ENCODE assay signal across 8 cellular contexts in the genomic region with DNA sequence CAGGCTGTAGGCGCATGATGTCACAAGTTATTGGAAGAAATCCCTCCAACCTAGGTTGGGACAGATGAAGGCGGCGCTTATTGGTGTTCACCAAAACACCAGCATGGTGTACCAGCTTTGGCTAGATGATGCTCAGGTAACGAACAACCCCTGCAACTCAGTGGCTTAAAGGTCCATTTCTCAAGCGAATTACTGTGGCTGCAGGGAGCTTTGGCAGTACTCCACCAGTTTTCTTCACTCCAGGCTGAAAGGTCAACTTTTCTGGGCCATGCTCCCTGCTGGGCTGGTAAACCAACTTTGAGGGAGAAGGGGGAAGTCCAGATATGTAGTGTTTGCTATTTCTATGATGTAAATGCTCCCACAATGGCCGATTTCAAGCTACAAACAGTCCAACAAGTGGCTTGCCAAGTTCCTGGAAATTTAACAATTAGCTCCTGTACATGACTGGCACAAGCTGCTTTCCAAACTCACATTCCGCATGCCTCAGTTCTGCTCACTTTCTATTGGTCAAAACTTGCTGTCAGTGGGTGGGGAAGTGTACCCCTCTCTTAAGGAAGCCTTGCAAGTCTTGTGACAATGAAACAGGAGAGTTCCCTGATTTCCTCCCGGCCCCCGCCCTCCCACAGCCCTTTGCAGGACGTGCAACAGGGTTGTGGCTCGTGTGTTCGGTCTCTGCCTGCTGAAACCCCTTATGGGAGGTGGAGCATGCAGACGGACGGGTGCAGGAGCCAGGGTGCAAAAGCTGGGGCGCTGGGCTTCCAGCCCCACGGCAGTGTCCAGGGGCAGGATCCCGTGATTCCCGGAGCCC. TPM values are rescaled to one million over a fixed set of nuclear protein-coding genes. Genes with fewer than 3 reads are reported as not detected.
DNase-seq lines count a peak whose midpoint lies in the region; ATAC-seq and TF ChIP-seq lines count a peak whose summit lies in the region.

No MANE protein-coding gene starts in this region.

- H2BK12ac ChIP-seq in trophoblast cell (ENCODE audit: low read length) = no peak overlapping the region

- peak overlapping the region; percentile 66 to 98 (median 82) for H3K4me3 ChIP-seq in heart right ventricle
- H3K4me3 ChIP-seq in trophoblast cell (ENCODE audit: low read depth, low read length) = peak overlapping the region; percentile 79

- no peak overlapping the region for H2BK120ac ChIP-seq in trophoblast cell (ENCODE audit: insufficient read depth, low read length, poor library complexity)

- 27 to 31% methylated on average over 18 of the region's 18 CpGs for WGBS in heart right ventricle, 2 donors
- no CpG with 5 or more reads among the region's 18 CpGs for WGBS in trophoblast cell (ENCODE audit: extremely low coverage, insufficient coverage, insufficient read length)

- peaks cover 25% of the 10 kb centered on the region for H3K4me1 Mint-ChIP-seq in activated naive CD8-positive, alpha-beta T cell (ENCODE audit: low read depth)

- peak overlapping the region; percentile 33 for H4K8ac ChIP-seq in trophoblast cell (ENCODE audit: low read depth, low read length)

- peaks cover 2% of the 10 kb centered on the region for H3K36me3 Mint-ChIP-seq in activated naive CD8-positive, alpha-beta T cell

- H3K4me1 ChIP-seq in heart right ventricle (peaks cover 2 to 21% (median 16%) of the 10 kb centered on the region in 9 donors), trophoblast cell (ENCODE audit: control insufficient read depth in 1 of 2, insufficient read depth in 2 of 2, low read length in 2 of 2) (peaks cover 4 to 6% of the 10 kb centered on the region in 2 experiments)

- peak overlapping the region; percentile 82 for H3K27ac Mint-ChIP-seq in activated naive CD8-positive, alpha-beta T cell

- peaks cover 6% of the 10 kb centered on the region for H3K79me1 ChIP-seq in trophoblast cell (ENCODE audit: low read length)

- H3K36me3 ChIP-seq in heart right ventricle = peaks cover 0 to 16% (median 0%) of the 10 kb centered on the region in 9 donors
- H3K36me3 ChIP-seq in trophoblast cell (ENCODE audit: control insufficient read depth in 1 of 2, insufficient read depth in 2 of 2, low read length in 2 of 2) = no peaks in the 10 kb centered on the region

- H2AFZ ChIP-seq in trophoblast cell (ENCODE audit: insufficient read depth, low read length, poor library complexity) = peak overlapping the region; percentile 86

- no peak overlapping the region for H3K14ac ChIP-seq in trophoblast cell (ENCODE audit: low read length)

- H4K12ac ChIP-seq in trophoblast cell (ENCODE audit: low read depth, low read length) = no peak overlapping the region

- ATAC-seq in HG02571 (IDR thresholded peaks at IDR 0.05; ENCODE audit: unreplicated experiment) = peak; percentile 31
- ATAC-seq in heart right ventricle = peak; percentile 25 to 57 (median 47)
- ATAC-seq in GM21825 (IDR thresholded peaks at IDR 0.05; ENCODE audit: unreplicated experiment) = no peak

- no peak overlapping the region for H3K23ac ChIP-seq in trophoblast cell (ENCODE audit: low read length)

- no peaks in the 10 kb centered on the region for H3K9me3 Mint-ChIP-seq in activated naive CD8-positive, alpha-beta T cell (ENCODE audit: low read depth)

- intact Hi-C loops in heart right ventricle (cut with DNase I) = loop anchor here in 4 of 10 donors (2.0 to 10.0 kb wide), 6 partner anchors 55 to 407 kb away; a partner anchor contains a TSS

- peak overlapping the region; percentile 95 for H3K4me3 Mint-ChIP-seq in activated naive CD8-positive, alpha-beta T cell

- peak overlapping the region; percentile 6 for H3K9ac ChIP-seq in trophoblast cell (ENCODE audit: low read length)

- no peak overlapping the region for H4K91ac ChIP-seq in trophoblast cell (ENCODE audit: low read depth, low read length)

- peak overlapping the region; percentile 86 to 98 (median 90) for H3K27ac ChIP-seq in heart right ventricle
- H3K27ac ChIP-seq in trophoblast cell (ENCODE audit: low read depth, low read length) = no peak overlapping the region

- peaks cover 5% of the 10 kb centered on the region for H3K79me2 ChIP-seq in trophoblast cell (ENCODE audit: control insufficient read depth, insufficient read depth, low read length, poor library complexity)

- peak; percentile 87 for DNase-seq in CD1c-positive myeloid dendritic cell (ENCODE audit: extremely low spot score)
- DNase-seq in heart right ventricle = peak; percentile 16 to 27
- DNase-seq in trophoblast cell = peak in 1 of 2 donors; percentile 17
- no peak for DNase-seq in NCI-H1930 (lab: John Stamatoyannopoulos, UW)
- no peak for DNase-seq in activated CD8-positive, alpha-beta memory T cell treated with anti-CD3 and anti-CD28 coated beads, Interleukin-2, amount 50 U/mL, for 48 hours

- no peak for TF ChIP-seq CTCF in heart right ventricle (IDR thresholded peaks at IDR 0.05)

- H3K27me3 Mint-ChIP-seq in activated naive CD8-positive, alpha-beta T cell = no peaks in the 10 kb centered on the region

- H2AK5ac ChIP-seq in trophoblast cell (ENCODE audit: low read length) = no peak overlapping the region

- peak overlapping the region; percentile 92 for H3K4me2 ChIP-seq in trophoblast cell (ENCODE audit: low read length)

- H3K18ac ChIP-seq in trophoblast cell (ENCODE audit: low read length) = no peak overlapping the region

- H3K9me3 ChIP-seq in heart right ventricle = no peaks in the 10 kb centered on the region
- no peaks in the 10 kb centered on the region for H3K9me3 ChIP-seq in trophoblast cell (ENCODE audit: insufficient read depth, low read depth, low read length)

- H3K27me3 ChIP-seq in heart right ventricle = no peaks in the 10 kb centered on the region
- H3K27me3 ChIP-seq in trophoblast cell (ENCODE audit: insufficient read depth, low read length) = no peaks in the 10 kb centered on the region

- H3K4ac ChIP-seq in trophoblast cell (ENCODE audit: low read depth, low read length) = no peak overlapping the region

- H2BK5ac ChIP-seq in trophoblast cell (ENCODE audit: low read depth, low read length, poor library complexity) = no peak overlapping the region

RNA-seq across cellular contexts. Expression of a gene that starts 0.6 kb away (rescaled TPM):
- total RNA-seq in heart right ventricle = 1 to 10 TPM; 4.8 to 8.9 (median 6.5) TPM
- 1 to 10 TPM; 2.6 to 3.5 TPM for polyA plus RNA-seq in heart right ventricle
- 2.0 and 2.1 TPM in 2 replicates for polyA plus RNA-seq in trophoblast cell (2013)

RNA-seq across cellular contexts. Expression of a gene that starts 57.5 kb away (rescaled TPM):
- total RNA-seq in heart right ventricle = 10 to 100 TPM; 12.6 to 20.6 (median 16.2) TPM
- 1 to 10 TPM; 7.3 to 8.1 TPM for polyA plus RNA-seq in heart right ventricle
- 11.9 and 12.3 TPM in 2 replicates for polyA plus RNA-seq in trophoblast cell (2013)

Comparison
In these comparisons a context has a peak if more than half of its experiments do, and no peak if none do; other contexts are left out.
1. DNase-seq: peak in CD1c-positive myeloid dendritic cell (single experiment) and heart right ventricle (2 of 2); none in NCI-H1930 (0 of 2) and activated CD8-positive, alpha-beta memory T cell treated with anti-CD3 and anti-CD28 coated beads, Interleukin-2, amount 50 U/mL, for 48 hours (single experiment).